In genomic region chr10:68816796-68817412, GRCh38 we compare ENCODE assay signal across 22 cellular contexts. TPM values are rescaled to one million over a fixed set of nuclear protein-coding genes. Genes with fewer than 3 reads are reported as not detected.
DNase-seq lines count a peak whose midpoint lies in the region; ATAC-seq and TF ChIP-seq lines count a peak whose summit lies in the region.
"Had no signal": no experiment of that assay in that cellular context is flagged by ENCODE, and none has a peak within 500 bp of the region (broad histone marks: within the 10 kb centered on the region; RNA-seq: fewer than 3 reads in every experiment).

No MANE protein-coding gene starts in this region.

- H3K27ac ChIP-seq in RWPE1 (no peak overlapping the region), epithelial cell of prostate (peak overlapping the region; percentile 18), neural progenitor cell (no peak overlapping the region), psoas muscle (no peak overlapping the region)
- H3K27ac ChIP-seq: SK-N-MC had no signal

- H3K36me3 ChIP-seq in neural progenitor cell (no peaks in the 10 kb centered on the region), psoas muscle (ENCODE audit: insufficient read depth in 1 of 2, low read depth in 1 of 2) (no peaks in the 10 kb centered on the region)

- no peaks in the 10 kb centered on the region for H3K79me2 ChIP-seq in neural progenitor cell (ENCODE audit: low read depth)

- intact Hi-C loops in psoas muscle (cut with DNase I) = no loop called here

- no peak overlapping the region for H3K4me3 Mint-ChIP-seq in neural progenitor cell

- H3K27me3 ChIP-seq in neural progenitor cell = no peaks in the 10 kb centered on the region
- no peaks in the 10 kb centered on the region for H3K27me3 ChIP-seq in psoas muscle (ENCODE audit: insufficient read depth in 3 of 3, low read length in 2 of 3)

- peaks cover 12% of the 10 kb centered on the region for H3K4me1 Mint-ChIP-seq in neural progenitor cell

- H3K9ac ChIP-seq in neural progenitor cell = no peak overlapping the region

- H3K4me3 ChIP-seq in neural progenitor cell = no peak overlapping the region
- H3K4me3 ChIP-seq in psoas muscle = no peak overlapping the region
- H3K4me3 ChIP-seq: SK-N-MC had no signal

- H3K4me1 ChIP-seq in neural progenitor cell (peaks cover 12% of the 10 kb centered on the region), psoas muscle (no peaks in the 10 kb centered on the region)
- H3K4me1 ChIP-seq: Caco-2 had no signal

- WGBS in psoas muscle, 3 donors = 65 to 76% (median 67%) methylated on average over 4 of the region's 4 CpGs

- no peak overlapping the region for H3K4me2 ChIP-seq in neural progenitor cell

- no peak for ATAC-seq in psoas muscle
- ATAC-seq: Panc1 had no signal

- H3F3A ChIP-seq in neural progenitor cell (ENCODE audit: low read depth) = peaks cover 12% of the 10 kb centered on the region

- H3K9me3 ChIP-seq in neural progenitor cell (ENCODE audit: low read depth) (no peaks in the 10 kb centered on the region), psoas muscle (no peaks in the 10 kb centered on the region)
- H3K9me3 ChIP-seq: Caco-2 had no signal

- CTCF ChIA-PET in RWPE1 (lab: Yijun Ruan, JAX) = no interaction called here

- H4K20me1 ChIP-seq in neural progenitor cell (ENCODE audit: low read depth) = no peaks in the 10 kb centered on the region

- peak; percentile 56 for DNase-seq in HT-29 (ENCODE audit: low spot score)
- DNase-seq in RWPE1 (ENCODE audit: low spot score) = peak; percentile 41
- peak; percentile 29 for DNase-seq in epithelial cell of prostate (ENCODE audit: low read depth, low spot score)
- no peak for DNase-seq in neural progenitor cell (ENCODE audit: low spot score)
- no peak for DNase-seq in psoas muscle
- no peak for DNase-seq in T1000 (lab: John Stamatoyannopoulos, UW)
- no peak for DNase-seq in activated CD4-positive, alpha-beta T cell treated with anti-CD3 and anti-CD28 coated beads, Interleukin-2, amount 50 U/mL, for 4 hours
- DNase-seq: ACHN, AML-193, Caco-2, DMS153, EL, HCEC 1CT, KBM-7, NCI-H1048, NCI-H1436 treated with DMSO at 0.1 percent for 48 hours, NCI-H2029 treated with DMSO at 0.1 percent for 48 hours, NCI-H510A treated with DMSO at 0.1 percent for 48 hours, NCI-H82, Right ventricle myocardium superior had no signal

- H3K27me3 Mint-ChIP-seq in neural progenitor cell (ENCODE audit: insufficient read depth, low read depth) = no peaks in the 10 kb centered on the region

- POLR2A ChIA-PET in RWPE1 (lab: Yijun Ruan, JAX; ENCODE audit: low non-redundant PET) = interaction anchor here (1.3 kb wide), 1 partner anchor 10 kb away, joined by 5 read pairs; the partner anchor contains the start of gene STOX1

- peak overlapping the region; percentile 2 for H3K27ac Mint-ChIP-seq in neural progenitor cell

- TF ChIP-seq CTCF in RWPE1 (conservative IDR thresholded peaks at IDR 0.05; ENCODE audit: low read depth) (no peak), neural progenitor cell (IDR thresholded peaks at IDR 0.05) (no peak), psoas muscle (IDR thresholded peaks at IDR 0.05) (no peak)

- H2AFZ ChIP-seq in neural progenitor cell (replicated peaks) = no peak overlapping the region

- no peaks in the 10 kb centered on the region for H3K9me3 Mint-ChIP-seq in neural progenitor cell

- H3K36me3 Mint-ChIP-seq in neural progenitor cell = no peaks in the 10 kb centered on the region

RNA-seq across cellular contexts. Expression of gene STOX1, which starts 10.4 kb away (rescaled TPM):
- total RNA-seq in HT-29 (2014; rRNA removed; shearing (Covaris generic)) = 0.69 and 2.5 TPM in 2 replicates
- total RNA-seq in neural progenitor cell (ENCODE audit: low replicate concordance) (35.9 and 53.9 TPM in 2 replicates), psoas muscle (1 to 10 TPM in 2 of 4 donors, under 1 TPM in 2; 0.30 to 2.4 (median 1.2) TPM)
- polyA plus RNA-seq in psoas muscle = 1 to 10 TPM in 1 of 3 donors, under 1 TPM in 2; 0.14 to 1.1 (median 0.49) TPM

Comparison
In these comparisons a context has a peak if more than half of its experiments do, and no peak if none do; other contexts are left out.
1. DNase-seq: peak in HT-29 (single experiment), RWPE1 (single experiment) and epithelial cell of prostate (single experiment); none in neural progenitor cell (single experiment), psoas muscle (0 of 2), T1000 (single experiment) and activated CD4-positive, alpha-beta T cell treated with anti-CD3 and anti-CD28 coated beads, Interleukin-2, amount 50 U/mL, for 4 hours (0 of 2).
2. RNA of gene STOX1, which starts 10.4 kb away (total RNA-seq): 35.9 to 53.9 TPM in neural progenitor cell; 0.30 to 2.4 TPM in psoas muscle and 0.69 to 2.5 TPM in HT-29; every median in the first group is over 10 times any median in the second.